Comparison of ENCODE assay signal across 24 cellular contexts in the genomic region with DNA sequence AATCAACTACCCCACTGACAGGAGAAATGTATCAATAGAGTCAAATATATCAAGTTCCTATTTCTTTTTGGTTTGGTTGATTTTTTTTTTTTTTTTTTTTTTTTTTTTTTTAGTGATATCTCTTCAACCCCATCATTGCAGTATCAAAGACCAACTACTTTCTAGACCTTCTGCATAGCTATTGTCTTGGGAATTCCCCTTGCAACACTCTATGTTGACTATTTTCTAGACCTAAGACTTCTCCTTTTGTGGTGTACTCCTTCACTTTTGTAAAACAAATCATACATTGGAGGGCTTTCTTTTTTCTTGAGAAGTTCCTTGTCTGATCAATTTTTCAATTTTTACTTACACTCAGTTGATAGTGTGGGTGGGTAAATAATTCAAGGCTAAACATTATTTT. TPM values are rescaled to one million over a fixed set of nuclear protein-coding genes. Genes with fewer than 3 reads are reported as not detected.
DNase-seq lines count a peak whose midpoint lies in the region; ATAC-seq, FAIRE-seq and TF ChIP-seq lines count a peak whose summit lies in the region.
"Had no signal": no experiment of that assay in that cellular context is flagged by ENCODE, and none has a peak within 500 bp of the region (broad histone marks: within the 10 kb centered on the region; RNA-seq: fewer than 3 reads in every experiment).

No MANE protein-coding gene starts in this region.

- H3K4me1 ChIP-seq in GM12878 (ENCODE audit: control insufficient read depth, insufficient read depth, low read length): peaks cover 12% of the 10 kb centered on the region
- H3K4me1 ChIP-seq: esophagus squamous epithelium, transverse colon had no signal

- no TSS peak for BruUV-seq in GM12878 (replicated peaks; lab: Mats Ljungman, UMichigan)

- H3K36me3 ChIP-seq in GM12878 (ENCODE audit: control insufficient read depth in 2 of 2, insufficient read depth in 2 of 2, low read length in 1 of 2): no peaks in the 10 kb centered on the region
- H3K36me3 ChIP-seq: esophagus squamous epithelium, transverse colon had no signal

- ATAC-seq in GM18511 (IDR thresholded peaks at IDR 0.05; ENCODE audit: unreplicated experiment): peak; percentile 53
- peak; percentile 43 for ATAC-seq in HG02885 (IDR thresholded peaks at IDR 0.05; ENCODE audit: poor library complexity, unreplicated experiment)
- peak; percentile 73 for ATAC-seq in GM12878
- no peak for ATAC-seq in GM21447 (IDR thresholded peaks at IDR 0.05; ENCODE audit: unreplicated experiment)
- ATAC-seq: activated T-helper 17 cell treated with anti-CD3 and anti-CD28 coated beads, Interleukin-2, amount 50 U/mL, for 72 hours; HepG2; naive thymus-derived CD4-positive, alpha-beta T cell; PC-3 had no signal

- SMC1A ChIA-PET in GM12878 (lab: Charles Lee; ENCODE audit: uncharacterized antibody, unreplicated experiment): interaction anchor here (1.0 kb wide), 1 partner anchor 32 kb away, joined by 3 read pairs; no protein-coding TSS in a partner anchor

- CTCF ChIA-PET in GM12878 (lab: Yijun Ruan, JAX): no interaction called here

- no peak overlapping the region for H3K4me3 ChIP-seq in GM12878
- H3K4me3 ChIP-seq: esophagus squamous epithelium, skin epidermis, transverse colon had no signal

- in situ Hi-C loops in GM12878 (cut with MboI): no loop called here

- no peaks in the 10 kb centered on the region for H4K20me1 ChIP-seq in GM12878 (ENCODE audit: control insufficient read depth, insufficient read depth)

- peaks cover 2% of the 10 kb centered on the region; the same call in 1 of the 3 replicates for H3K9me3 ChIP-seq in GM12878 (replicated peaks; ENCODE audit: control insufficient read depth, insufficient read depth, low read length)
- H3K9me3 ChIP-seq: esophagus squamous epithelium, SK-N-SH, transverse colon had no signal

- POLR2A ChIA-PET in GM12878 (lab: Charles Lee): interaction anchor here (0.6 to 1.4 kb wide), 5 partner anchors 14 to 253 kb away, joined by 3 to 6 read pairs (median 5); no protein-coding TSS in a partner anchor

- no peaks in the 10 kb centered on the region for H3K27me3 ChIP-seq in GM12878 (replicated peaks in 1 of 2; ENCODE audit: control insufficient read depth in 2 of 2, insufficient read depth in 2 of 2, low read length in 1 of 2)
- H3K27me3 ChIP-seq: esophagus squamous epithelium, transverse colon had no signal

- no peak overlapping the region for H3K9ac ChIP-seq in GM12878 (ENCODE audit: control insufficient read depth, insufficient read depth, low read length)
- H3K9ac ChIP-seq: SK-N-SH had no signal

- DNase-seq in GM19239 (ENCODE audit: insufficient read length, low spot score) (no peak), GM12878 (ENCODE audit: low read depth, low spot score) (no peak), DMS53 treated with DMSO at 0.1 percent for 48 hours (lab: John Stamatoyannopoulos, UW; ENCODE audit: unreplicated experiment) (no peak), NCI-H526 treated with DMSO at 0.1 percent for 48 hours (lab: John Stamatoyannopoulos, UW) (no peak)
- DNase-seq: activated CD4-positive, alpha-beta memory T cell treated with anti-CD3 and anti-CD28 coated beads, Interleukin-2, amount 10 ng/mL, durations not matched to agents 7 days and 5 days; amniotic stem cell; caudate nucleus; esophagus squamous epithelium; GDM1; head of caudate nucleus; naive thymus-derived CD4-positive, alpha-beta T cell; NCI-H1048; PC-3; SK-N-SH; stimulated activated CD4-positive, alpha-beta T cell treated with anti-CD3 and anti-CD28 coated beads, Interleukin-4, amount 100 ng/mL, for 4 hours; transverse colon had no signal

- TF ChIP-seq POLR2A in GM12878 (IDR thresholded peaks at IDR 0.05; ENCODE audit: low read depth, low read length): no peak

- no peak for TF ChIP-seq RAD21 in GM12878 (IDR thresholded peaks at IDR 0.05; ENCODE audit: insufficient read depth, low read depth, low read length)

- no peak overlapping the region for H3K27ac ChIP-seq in GM12878 (ENCODE audit: control insufficient read depth, insufficient read depth)
- H3K27ac ChIP-seq: esophagus squamous epithelium, skin epidermis, transverse colon had no signal

- H3K79me2 ChIP-seq in GM12878 (ENCODE audit: control insufficient read depth, insufficient read depth, low read length): no peaks in the 10 kb centered on the region

- no peak for TF ChIP-seq CTCF in GM12878 (IDR thresholded peaks at IDR 0.05 in 2 of 3, conservative IDR thresholded peaks at IDR 0.05 in 1 of 3; ENCODE audit: control insufficient read depth in 2 of 3, extremely low read depth in 1 of 3, insufficient read depth in 1 of 3, low read depth in 3 of 3, low read length in 3 of 3)

- intact Hi-C loops in GM12878 (cut with micrococcal nuclease; ENCODE audit: unreplicated experiment): no loop called here

- H2AFZ ChIP-seq in GM12878 (ENCODE audit: control insufficient read depth, low read depth, low read length): no peak overlapping the region

- no peak for TF ChIP-seq EP300 in GM12878 (IDR thresholded peaks at IDR 0.05; ENCODE audit: borderline replicate concordance in 1 of 2, control insufficient read depth in 1 of 2, low read depth in 2 of 2, low read length in 2 of 2)

- H3K4me2 ChIP-seq in GM12878 (ENCODE audit: control insufficient read depth, insufficient read depth): no peak overlapping the region
- H3K4me2 ChIP-seq: SK-N-SH had no signal

- RAD21 ChIA-PET in GM12878 (lab: Charles Lee; ENCODE audit: unreplicated experiment): interaction anchor here (0.6 to 1.7 kb wide), 4 partner anchors 29 to 210 kb away, joined by 3 to 7 read pairs (median 4); no protein-coding TSS in a partner anchor

- peak; percentile 63 for FAIRE-seq in GM19239 (lab: Jason Lieb, UNC)
- no peak for FAIRE-seq in GM12878 (lab: Jason Lieb, UNC)
- FAIRE-seq: GM18507, HepG2, TTC549 had no signal

TF ChIP-seq in GM12878, 131 proteins besides CTCF, POLR2A, EP300 and RAD21:
- 0 out of 2 replicates have a peak, but pooled peaks have one; percentile 24 for TF ChIP-seq NBN (IDR thresholded peaks at IDR 0.05)
- TF ChIP-seq RFX5 (IDR thresholded peaks at IDR 0.05; ENCODE audit: low read depth, low read length): no peak
- peak; percentile 38; the same call in 1 of the 2 replicates for TF ChIP-seq RUNX3 (IDR thresholded peaks at IDR 0.05; ENCODE audit: low read length)
- no peak for TF ChIP-seq SIN3A (IDR thresholded peaks at IDR 0.05; ENCODE audit: low read depth, low read length)
- no peak for TF ChIP-seq GATAD2B (conservative IDR thresholded peaks at IDR 0.05; ENCODE audit: low read depth)
- 0 out of 2 replicates have a peak, but pooled peaks have one; percentile 34 for TF ChIP-seq ZNF384 (IDR thresholded peaks at IDR 0.05; ENCODE audit: borderline replicate concordance, low read depth, low read length)
- peak; percentile 57; the same call in 1 of the 2 replicates for TF ChIP-seq SPI1 (IDR thresholded peaks at IDR 0.05; ENCODE audit: borderline replicate concordance, insufficient read depth, low read depth, low read length)

RNA-seq across cellular contexts. Expression of a gene that starts 46.5 kb away (rescaled TPM):
- total RNA-seq in GM12878 (2013; cell fraction: nucleolus; rRNA removed): 3.3 and 5.1 TPM in 2 replicates
- total RNA-seq in GM12878 (2014; rRNA removed) (0.44 and 0.68 TPM in 2 replicates), GM12878 (2014; rRNA removed; fragmentation: Illumina TruSeq; extraction: Trizol) (0.41 and 0.49 TPM in 2 replicates), GM12878 (2021) (1.4 TPM in 2 replicates)
- polyA plus RNA-seq in GM12878 (2011; ENCODE audit: low read depth): 0.35 TPM
- polyA plus RNA-seq in GM12878 (2011; rRNA removed) (3.4 and 4.0 TPM in 2 replicates), GM12878 (2014; fragmentation: Illumina TruSeq; extraction: Trizol) (0.91 and 1.3 TPM in 2 replicates), GM12878 (2014; fragmentation: Nextera tagmentation; extraction: Ambion mirVana) (under 1 TPM; 0.40 to 0.42 TPM), GM12878 (2014; rRNA removed) (0.70 and 0.71 TPM in 2 replicates), GM12878 (2016; fragmentation: Nextera tagmentation; extraction: Ambion mirVana) (under 1 TPM; 0.15 to 0.45 TPM)
- 3.2 TPM in 2 replicates for polyA plus RNA-seq in GM12878 (2011; cell fraction: cytosol; rRNA removed)
- polyA plus RNA-seq in GM12878 (2011; cell fraction: nucleus; rRNA removed): 16.2 and 18.4 TPM in 2 replicates
- 0.66 and 2.4 TPM in 2 replicates for polyA plus RNA-seq in GM12878 (2012)
- polyA minus RNA-seq in GM12878 (2011; rRNA and poly(A)+ RNA removed): 3.4 and 4.8 TPM in 2 replicates
- 2.5 and 3.1 TPM in 2 replicates for polyA minus RNA-seq in GM12878 (2011; cell fraction: cytosol; rRNA and poly(A)+ RNA removed)
- polyA minus RNA-seq in GM12878 (2011; cell fraction: nucleus; rRNA and poly(A)+ RNA removed): 11.5 and 16.0 TPM in 2 replicates
- total RNA-seq: HepG2 had no signal
- polyA plus RNA-seq: HepG2 had no signal

RNA-seq across cellular contexts. Expression of a gene that starts 57.1 kb away (rescaled TPM):
- 64.3 and 66.5 TPM in 2 replicates for total RNA-seq in GM12878 (2013; cell fraction: nucleolus; rRNA removed)
- 45.5 and 53.7 TPM in 2 replicates for total RNA-seq in GM12878 (2014; rRNA removed)
- total RNA-seq in GM12878 (2014; rRNA removed; fragmentation: Illumina TruSeq; extraction: Trizol): 61.6 and 62.5 TPM in 2 replicates
- total RNA-seq in GM12878 (2021): 45.1 and 47.0 TPM in 2 replicates
- polyA plus RNA-seq in GM12878 (2011; ENCODE audit: low read depth): 5.9 TPM
- 37.9 and 53.3 TPM in 2 replicates for polyA plus RNA-seq in GM12878 (2011; rRNA removed)
- polyA plus RNA-seq in GM12878 (2011; cell fraction: cytosol; rRNA removed): 22.0 and 24.7 TPM in 2 replicates
- 33.9 and 42.6 TPM in 2 replicates for polyA plus RNA-seq in GM12878 (2011; cell fraction: nucleus; rRNA removed)
- 10.0 and 20.6 TPM in 2 replicates for polyA plus RNA-seq in GM12878 (2012)
- polyA plus RNA-seq in GM12878 (2014; fragmentation: Illumina TruSeq; extraction: Trizol): 73.5 and 106 TPM in 2 replicates
- 10 to 100 TPM; 10.0 to 10.5 TPM for polyA plus RNA-seq in GM12878 (2014; fragmentation: Nextera tagmentation; extraction: Ambion mirVana)
- 21.4 and 28.4 TPM in 2 replicates for polyA plus RNA-seq in GM12878 (2014; rRNA removed)
- 10 to 100 TPM; 41.8 to 49.5 TPM for polyA plus RNA-seq in GM12878 (2016; fragmentation: Nextera tagmentation; extraction: Ambion mirVana)
- polyA minus RNA-seq in GM12878 (2011; rRNA and poly(A)+ RNA removed): 106 and 134 TPM in 2 replicates
- 32.6 and 40.4 TPM in 2 replicates for polyA minus RNA-seq in GM12878 (2011; cell fraction: cytosol; rRNA and poly(A)+ RNA removed)
- polyA minus RNA-seq in GM12878 (2011; cell fraction: nucleus; rRNA and poly(A)+ RNA removed): 36.8 and 50.2 TPM in 2 replicates
- total RNA-seq: HepG2 had no signal
- polyA plus RNA-seq: HepG2 had no signal
